In genomic region chr20:23096073-23096472, GRCh38 we compare ENCODE assay signal across 1 cellular context.
A peak's percentile ranks its signal among the peaks of the same experiment; 100 is the strongest.
TF ChIP-seq lines count a peak whose summit lies in the region.

No MANE protein-coding gene starts in this region.

TF ChIP-seq in GM12878, 131 proteins besides CTCF, POLR2A, EP300 and RAD21:
- TF ChIP-seq RELA (IDR thresholded peaks at IDR 0.05; ENCODE audit: borderline replicate concordance, partially characterized antibody) (peak; percentile 19), BHLHE40 (IDR thresholded peaks at IDR 0.05; ENCODE audit: borderline replicate concordance in 1 of 2, low read depth in 2 of 2, low read length in 1 of 2) (0 out of 4 replicates have a peak, but pooled peaks of 1 of the 2 experiments have one; percentile 6), DPF2 (IDR thresholded peaks at IDR 0.05) (no peak), KDM1A (IDR thresholded peaks at IDR 0.05; ENCODE audit: borderline replicate concordance) (no peak), BCL3 (IDR thresholded peaks at IDR 0.05; ENCODE audit: borderline replicate concordance, insufficient read depth, low read depth, low read length, poor library complexity, severe bottlenecking) (peak; percentile 46), EED (IDR thresholded peaks at IDR 0.05; ENCODE audit: low read depth) (peak; percentile 45; the same call in 1 of the 2 replicates)
